In genomic region chr17:73304971-73305786, GRCh38 we compare ENCODE assay signal across 8 cellular contexts. TPM values are rescaled to one million over a fixed set of nuclear protein-coding genes. Genes with fewer than 3 reads are reported as not detected.
DNase-seq lines count a peak whose midpoint lies in the region; ATAC-seq and TF ChIP-seq lines count a peak whose summit lies in the region.

No MANE protein-coding gene starts in this region.

- 22% methylated on average over 10 of the region's 16 CpGs for WGBS in right lobe of liver (ENCODE audit: insufficient coverage, low coverage, low lambda C conversion rate, missing lambda C conversion rate)

- H3K27ac ChIP-seq in right lobe of liver = peak overlapping the region; percentile 92 to 96 (median 92)

- H3K9me3 Mint-ChIP-seq in chondrocyte (ENCODE audit: low read depth) = no peaks in the 10 kb centered on the region
- peaks cover 4% of the 10 kb centered on the region for H3K9me3 Mint-ChIP-seq in type B pancreatic cell
- H3K9me3 Mint-ChIP-seq in activated naive CD8-positive, alpha-beta T cell treated with anti-CD3 and anti-CD28 coated beads, Interleukin-2, amount 50 U/mL, for 24 hours = no peaks in the 10 kb centered on the region

- no peaks in the 10 kb centered on the region for H3K9me3 ChIP-seq in right lobe of liver

- TF ChIP-seq CTCF in chondrocyte (IDR thresholded peaks at IDR 0.05) (peak; percentile 72), right lobe of liver (IDR thresholded peaks at IDR 0.05) (peak in 3 of 4 donors; percentile 8 to 27 (median 17)), type B pancreatic cell (conservative IDR thresholded peaks at IDR 0.05) (peak; percentile 43)

- DNase-seq in GM03348 (ENCODE audit: low spot score) = peak; percentile 75
- peak; percentile 87 for DNase-seq in NCI-H345 treated with DMSO at 0.1 percent for 48 hours (lab: John Stamatoyannopoulos, UW; ENCODE audit: unreplicated experiment)
- DNase-seq in chondrocyte (ENCODE audit: low spot score) = no peak
- DNase-seq in right lobe of liver = peak in 2 of 3 donors; percentile 61
- DNase-seq in type B pancreatic cell (ENCODE audit: extremely low spot score, unreplicated experiment) = no peak
- no peak for DNase-seq in superior temporal gyrus (ENCODE audit: extremely low spot score)
- no peak for DNase-seq in activated naive CD8-positive, alpha-beta T cell treated with anti-CD3 and anti-CD28 coated beads, Interleukin-2, amount 50 U/mL, for 24 hours

- H3K36me3 ChIP-seq in right lobe of liver = no peaks in the 10 kb centered on the region

- H3K27me3 ChIP-seq in right lobe of liver = no peaks in the 10 kb centered on the region

- ATAC-seq in right lobe of liver = peak; percentile 12 to 55 (median 38)
- ATAC-seq in GM18868 (IDR thresholded peaks at IDR 0.05; ENCODE audit: unreplicated experiment) = no peak
- no peak for ATAC-seq in activated naive CD8-positive, alpha-beta T cell treated with anti-CD3 and anti-CD28 coated beads, Interleukin-2, amount 50 U/mL, for 24 hours

- TF ChIP-seq POLR2A in right lobe of liver (IDR thresholded peaks at IDR 0.05) = peak; percentile 28

- intact Hi-C loops in right lobe of liver (cut with DNase I) = no loop called here

- peaks cover 60% of the 10 kb centered on the region for H3K4me1 Mint-ChIP-seq in chondrocyte (ENCODE audit: low read depth)
- peaks cover 55% of the 10 kb centered on the region for H3K4me1 Mint-ChIP-seq in type B pancreatic cell (ENCODE audit: unreplicated experiment)
- peaks cover 7% of the 10 kb centered on the region for H3K4me1 Mint-ChIP-seq in activated naive CD8-positive, alpha-beta T cell treated with anti-CD3 and anti-CD28 coated beads, Interleukin-2, amount 50 U/mL, for 24 hours

- H3K27ac Mint-ChIP-seq in chondrocyte (ENCODE audit: unreplicated experiment) = peak overlapping the region; percentile 98
- H3K27ac Mint-ChIP-seq in type B pancreatic cell = peak overlapping the region; percentile 79
- H3K27ac Mint-ChIP-seq in activated naive CD8-positive, alpha-beta T cell treated with anti-CD3 and anti-CD28 coated beads, Interleukin-2, amount 50 U/mL, for 24 hours = no peak overlapping the region

- H3K4me1 ChIP-seq in right lobe of liver = peaks cover 0 to 70% (median 22%) of the 10 kb centered on the region in 4 donors

- peak overlapping the region; percentile 9 to 39 (median 34) for H3K4me3 ChIP-seq in right lobe of liver

- H3K36me3 Mint-ChIP-seq in chondrocyte (ENCODE audit: low read depth) (no peaks in the 10 kb centered on the region), type B pancreatic cell (peaks cover 5% of the 10 kb centered on the region)
- H3K36me3 Mint-ChIP-seq in activated naive CD8-positive, alpha-beta T cell treated with anti-CD3 and anti-CD28 coated beads, Interleukin-2, amount 50 U/mL, for 24 hours (ENCODE audit: low read depth) = no peaks in the 10 kb centered on the region

- H3K27me3 Mint-ChIP-seq in chondrocyte (ENCODE audit: low read depth) = no peaks in the 10 kb centered on the region
- H3K27me3 Mint-ChIP-seq in type B pancreatic cell = no peaks in the 10 kb centered on the region
- peaks cover 9% of the 10 kb centered on the region for H3K27me3 Mint-ChIP-seq in activated naive CD8-positive, alpha-beta T cell treated with anti-CD3 and anti-CD28 coated beads, Interleukin-2, amount 50 U/mL, for 24 hours

- H3K4me3 Mint-ChIP-seq in chondrocyte (ENCODE audit: unreplicated experiment) (peak overlapping the region; percentile 66), type B pancreatic cell (peak overlapping the region; percentile 82)
- no peak overlapping the region for H3K4me3 Mint-ChIP-seq in activated naive CD8-positive, alpha-beta T cell treated with anti-CD3 and anti-CD28 coated beads, Interleukin-2, amount 50 U/mL, for 24 hours

RNA-seq across cellular contexts. Expression of gene CDC42EP4, which starts 6.6 kb away (rescaled TPM):
- total RNA-seq in chondrocyte (9.1 to 10.6 TPM (median 10.5 TPM) in 3 replicates), right lobe of liver (10 to 100 TPM; 27.5 to 34.9 (median 30.9) TPM), type B pancreatic cell (ENCODE audit: low replicate concordance) (24.7 and 78.8 TPM in 2 replicates)

RNA-seq across cellular contexts. Expression of gene CPSF4L, which starts 43.5 kb away (rescaled TPM):
- total RNA-seq in chondrocyte (not detected in 3 replicates), right lobe of liver (not detected), type B pancreatic cell (ENCODE audit: low replicate concordance) (not detected in 2 replicates)

Comparison
In these comparisons a context has a peak if more than half of its experiments do, and no peak if none do; other contexts are left out.
1. DNase-seq: peak in GM03348 (single experiment), NCI-H345 treated with DMSO at 0.1 percent for 48 hours (single experiment) and right lobe of liver (2 of 3); none in chondrocyte (single experiment), type B pancreatic cell (single experiment), superior temporal gyrus (single experiment) and activated naive CD8-positive, alpha-beta T cell treated with anti-CD3 and anti-CD28 coated beads, Interleukin-2, amount 50 U/mL, for 24 hours (single experiment).
2. CTCF ChIP-seq: peak in every context shown above with its lines; median percentile 72 in chondrocyte; 43 in type B pancreatic cell; 17 in right lobe of liver.
3. ATAC-seq: peak in right lobe of liver (4 of 4); none in GM18868 (single experiment) and activated naive CD8-positive, alpha-beta T cell treated with anti-CD3 and anti-CD28 coated beads, Interleukin-2, amount 50 U/mL, for 24 hours (single experiment).